8 cellular contexts compared by ENCODE assay signal in genomic region chr19:48872884-48873475, GRCh38. TPM values are rescaled to one million over a fixed set of nuclear protein-coding genes. Genes with fewer than 3 reads are reported as not detected.
DNase-seq lines count a peak whose midpoint lies in the region; ATAC-seq and TF ChIP-seq lines count a peak whose summit lies in the region.

No MANE protein-coding gene starts in this region.

- H3K27me3 Mint-ChIP-seq in activated CD4-positive, alpha-beta T cell treated with anti-CD3 and anti-CD28 coated beads, Interleukin-2, amount 10 ng/mL, durations not matched to agents 24 days and 14 days: peaks cover 5% of the 10 kb centered on the region

- ATAC-seq in left lobe of liver: peak; percentile 52
- no peak for ATAC-seq in HG02571 (IDR thresholded peaks at IDR 0.05; ENCODE audit: unreplicated experiment)

- peak overlapping the region; percentile 98 for H3K4me3 ChIP-seq in HFF-Myc (replicated peaks; ENCODE audit: low read depth, low read length)

- H3K27ac Mint-ChIP-seq in activated CD4-positive, alpha-beta T cell treated with anti-CD3 and anti-CD28 coated beads, Interleukin-2, amount 10 ng/mL, durations not matched to agents 24 days and 14 days: peak overlapping the region; percentile 100

- peaks cover 41% of the 10 kb centered on the region for H3K4me1 Mint-ChIP-seq in activated CD4-positive, alpha-beta T cell treated with anti-CD3 and anti-CD28 coated beads, Interleukin-2, amount 10 ng/mL, durations not matched to agents 24 days and 14 days

- H3K27ac ChIP-seq in C4-2B: peak overlapping the region; percentile 90

- DNase-seq in HFF-Myc (ENCODE audit: extremely low read depth, low read depth): peak; percentile 91
- DNase-seq in NCI-H460 (ENCODE audit: extremely low read depth, low read depth): peak; percentile 90
- DNase-seq in activated CD4-positive, alpha-beta T cell treated with anti-CD3 and anti-CD28 coated beads, Interleukin-2, amount 10 ng/mL, durations not matched to agents 24 days and 14 days: peak; percentile 94
- peak; percentile 96 for DNase-seq in dedifferentiated amniotic fluid mesenchymal stem cell (ENCODE audit: extremely low spot score)
- DNase-seq in left lobe of liver (ENCODE audit: low spot score): peak; percentile 76
- DNase-seq in stimulated activated CD4-positive, alpha-beta T cell treated with anti-CD3 and anti-CD28 coated beads, Interleukin-2, amount 100 ng/mL, for 48 hours: peak; percentile 66

- TF ChIP-seq CTCF in C4-2B (conservative IDR thresholded peaks at IDR 0.05) (no peak), HFF-Myc (IDR thresholded peaks at IDR 0.05; ENCODE audit: low read depth, low read length, missing control alignments) (no peak)

- H3K9me3 Mint-ChIP-seq in activated CD4-positive, alpha-beta T cell treated with anti-CD3 and anti-CD28 coated beads, Interleukin-2, amount 10 ng/mL, durations not matched to agents 24 days and 14 days: no peaks in the 10 kb centered on the region

- peak overlapping the region; percentile 100 for H3K4me3 Mint-ChIP-seq in activated CD4-positive, alpha-beta T cell treated with anti-CD3 and anti-CD28 coated beads, Interleukin-2, amount 10 ng/mL, durations not matched to agents 24 days and 14 days

- intact Hi-C loops in activated CD4-positive, alpha-beta T cell treated with anti-CD3 and anti-CD28 coated beads, Interleukin-2, amount 10 ng/mL, durations not matched to agents 24 days and 14 days (cut with micrococcal nuclease): loop anchor here (1.0 to 5.0 kb wide), 3 partner anchors 14 to 246 kb away; partner anchors contain the start of genes C19orf73, CA11 and PPFIA3

- H3K36me3 Mint-ChIP-seq in activated CD4-positive, alpha-beta T cell treated with anti-CD3 and anti-CD28 coated beads, Interleukin-2, amount 10 ng/mL, durations not matched to agents 24 days and 14 days (ENCODE audit: low read depth): peaks cover 49% of the 10 kb centered on the region

RNA-seq across cellular contexts. Expression of gene PPP1R15A, which starts 0.8 kb away (rescaled TPM):
- total RNA-seq in NCI-H460 (2014; rRNA removed; shearing (Covaris generic)): 83.3 and 85.6 TPM in 2 replicates
- polyA plus RNA-seq in NCI-H460 (2014; cell fraction: nucleus; rRNA removed): 13.4 and 16.2 TPM in 2 replicates
- total RNA-seq in activated CD4-positive, alpha-beta T cell treated with anti-CD3 and anti-CD28 coated beads, Interleukin-2, amount 10 ng/mL, durations not matched to agents 24 days and 14 days: 40.5 and 42.1 TPM in 2 replicates
- 5.7 TPM for total RNA-seq in left lobe of liver

RNA-seq across cellular contexts. Expression of gene PLEKHA4, which starts 4.6 kb away (rescaled TPM):
- total RNA-seq in NCI-H460 (2014; rRNA removed; shearing (Covaris generic)): 0.58 and 1.2 TPM in 2 replicates
- polyA plus RNA-seq in NCI-H460 (2014; cell fraction: nucleus; rRNA removed): 0.04 and 5.1 TPM in 2 replicates
- total RNA-seq in activated CD4-positive, alpha-beta T cell treated with anti-CD3 and anti-CD28 coated beads, Interleukin-2, amount 10 ng/mL, durations not matched to agents 24 days and 14 days: 1.8 and 1.9 TPM in 2 replicates
- total RNA-seq in left lobe of liver: 7.6 TPM

RNA-seq across cellular contexts. Expression of gene TULP2, which starts 25.6 kb away (rescaled TPM):
- total RNA-seq in NCI-H460 (2014; rRNA removed; shearing (Covaris generic)): not detected in 2 replicates
- not detected in 2 replicates for polyA plus RNA-seq in NCI-H460 (2014; cell fraction: nucleus; rRNA removed)
- total RNA-seq in activated CD4-positive, alpha-beta T cell treated with anti-CD3 and anti-CD28 coated beads, Interleukin-2, amount 10 ng/mL, durations not matched to agents 24 days and 14 days: not detected in 2 replicates
- not detected for total RNA-seq in left lobe of liver

RNA-seq across cellular contexts. Expression of gene NUCB1, which starts 27.1 kb away (rescaled TPM):
- total RNA-seq in NCI-H460 (2014; rRNA removed; shearing (Covaris generic)): 87.9 and 97.4 TPM in 2 replicates
- polyA plus RNA-seq in NCI-H460 (2014; cell fraction: nucleus; rRNA removed): 174 and 194 TPM in 2 replicates
- 116 and 117 TPM in 2 replicates for total RNA-seq in activated CD4-positive, alpha-beta T cell treated with anti-CD3 and anti-CD28 coated beads, Interleukin-2, amount 10 ng/mL, durations not matched to agents 24 days and 14 days
- 300 TPM for total RNA-seq in left lobe of liver

RNA-seq across cellular contexts. Expression of gene HSD17B14, which starts 36.7 kb away (rescaled TPM):
- total RNA-seq in NCI-H460 (2014; rRNA removed; shearing (Covaris generic)): 1.6 and 2.0 TPM in 2 replicates
- 0.19 and 2.1 TPM in 2 replicates for polyA plus RNA-seq in NCI-H460 (2014; cell fraction: nucleus; rRNA removed)
- total RNA-seq in activated CD4-positive, alpha-beta T cell treated with anti-CD3 and anti-CD28 coated beads, Interleukin-2, amount 10 ng/mL, durations not matched to agents 24 days and 14 days: 0.44 and 0.47 TPM in 2 replicates
- total RNA-seq in left lobe of liver: 15.7 TPM
